8 cellular contexts compared by ENCODE assay signal in genomic region chr6:18323935-18324707, GRCh38. TPM values are rescaled to one million over a fixed set of nuclear protein-coding genes. Genes with fewer than 3 reads are reported as not detected.
DNase-seq lines count a peak whose midpoint lies in the region; ATAC-seq and TF ChIP-seq lines count a peak whose summit lies in the region.

No MANE protein-coding gene starts in this region.

- CTCF ChIA-PET in activated CD8-positive, alpha-beta memory T cell treated with anti-CD3 and anti-CD28 coated beads, Interleukin-2, amount 10 ng/mL, durations not matched to agents 7 days and 5 days (lab: Charles Lee), result interaction anchor here (0.7 to 3.4 kb wide), 16 partner anchors 10 to 793 kb away, joined by 3 to 22 read pairs (median 3); partner anchors contain the start of gene RNF144B

- H3K27ac Mint-ChIP-seq in activated CD8-positive, alpha-beta memory T cell treated with anti-CD3 and anti-CD28 coated beads, Interleukin-2, amount 10 ng/mL, durations not matched to agents 7 days and 5 days, result no peak overlapping the region

- H3K4me3 Mint-ChIP-seq in activated CD8-positive, alpha-beta memory T cell treated with anti-CD3 and anti-CD28 coated beads, Interleukin-2, amount 10 ng/mL, durations not matched to agents 7 days and 5 days, result no peak overlapping the region

- no peak overlapping the region for H3K27ac ChIP-seq in VCaP

- TF ChIP-seq CTCF in VCaP (conservative IDR thresholded peaks at IDR 0.05), result peak; percentile 38; the same call in 1 of the 2 replicates

- peaks cover 9% of the 10 kb centered on the region for H3K4me1 Mint-ChIP-seq in activated CD8-positive, alpha-beta memory T cell treated with anti-CD3 and anti-CD28 coated beads, Interleukin-2, amount 10 ng/mL, durations not matched to agents 7 days and 5 days

- DNase-seq in activated CD8-positive, alpha-beta memory T cell treated with anti-CD3 and anti-CD28 coated beads, Interleukin-2, amount 10 ng/mL, durations not matched to agents 7 days and 5 days, result no peak
- DNase-seq in activated CD8-positive, alpha-beta memory T cell treated with anti-CD3 and anti-CD28 coated beads, Interleukin-2, amount 50 U/mL, for 4 hours, result no peak
- peak; percentile 42 for DNase-seq in NCI-H2107 (lab: John Stamatoyannopoulos, UW)
- DNase-seq in glomerular endothelial cell (ENCODE audit: extremely low read depth, low read depth, low spot score), result peak; percentile 67
- peak; percentile 63 for DNase-seq in retina

- ATAC-seq in activated CD8-positive, alpha-beta memory T cell treated with anti-CD3 and anti-CD28 coated beads, Interleukin-2, amount 10 ng/mL, durations not matched to agents 7 days and 5 days, result peak; percentile 57
- ATAC-seq in HG02678 (IDR thresholded peaks at IDR 0.05; ENCODE audit: unreplicated experiment) (peak; percentile 61), HG02840 (IDR thresholded peaks at IDR 0.05; ENCODE audit: low FRiP score, unreplicated experiment) (no peak)

- peaks cover 5% of the 10 kb centered on the region for H3K27me3 Mint-ChIP-seq in activated CD8-positive, alpha-beta memory T cell treated with anti-CD3 and anti-CD28 coated beads, Interleukin-2, amount 10 ng/mL, durations not matched to agents 7 days and 5 days

- no peaks in the 10 kb centered on the region for H3K36me3 Mint-ChIP-seq in activated CD8-positive, alpha-beta memory T cell treated with anti-CD3 and anti-CD28 coated beads, Interleukin-2, amount 10 ng/mL, durations not matched to agents 7 days and 5 days

- H3K9me3 Mint-ChIP-seq in activated CD8-positive, alpha-beta memory T cell treated with anti-CD3 and anti-CD28 coated beads, Interleukin-2, amount 10 ng/mL, durations not matched to agents 7 days and 5 days (ENCODE audit: low read depth), result no peaks in the 10 kb centered on the region

RNA-seq across cellular contexts. Expression of gene DEK, which starts 59.8 kb away (rescaled TPM):
- total RNA-seq in activated CD8-positive, alpha-beta memory T cell treated with anti-CD3 and anti-CD28 coated beads, Interleukin-2, amount 10 ng/mL, durations not matched to agents 7 days and 5 days, result 100 to 1,000 TPM; 209 to 218 TPM
- total RNA-seq in glomerular endothelial cell, result 46.0 and 78.8 TPM in 2 replicates

Comparison
In these comparisons a context has a peak if more than half of its experiments do, and no peak if none do; other contexts are left out.
1. DNase-seq: peak in NCI-H2107 (single experiment), glomerular endothelial cell (single experiment) and retina (single experiment); none in activated CD8-positive, alpha-beta memory T cell treated with anti-CD3 and anti-CD28 coated beads, Interleukin-2, amount 10 ng/mL, durations not matched to agents 7 days and 5 days (single experiment) and activated CD8-positive, alpha-beta memory T cell treated with anti-CD3 and anti-CD28 coated beads, Interleukin-2, amount 50 U/mL, for 4 hours (single experiment).